In the genomic region with DNA sequence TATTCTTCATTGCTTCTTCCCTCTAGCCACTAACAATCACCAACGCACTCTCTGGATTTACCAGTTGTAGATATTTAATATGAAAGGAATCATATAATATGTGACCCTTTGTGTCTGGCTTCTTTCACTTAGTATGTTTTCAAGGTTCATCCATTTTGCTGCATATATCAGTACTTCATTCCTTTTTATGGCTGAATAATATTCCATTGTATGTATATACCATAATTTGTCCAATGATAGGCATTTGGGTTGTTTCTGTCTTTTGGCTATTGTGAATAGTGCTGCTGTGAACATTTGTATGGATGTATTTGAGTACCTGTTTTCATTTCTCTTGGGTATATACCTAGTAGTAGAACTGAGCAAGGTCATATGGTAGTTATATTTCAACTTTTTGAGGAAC, we compare ENCODE assay signal across 36 cellular contexts.
"Had no signal": no experiment of that assay in that cellular context is flagged by ENCODE, and none has a peak within 500 bp of the region (broad histone marks: within the 10 kb centered on the region; RNA-seq: fewer than 3 reads in every experiment).

No MANE protein-coding gene starts in this region.

- H3K4me1 ChIP-seq: foreskin keratinocyte had no signal

- H3K9me3 ChIP-seq: esophagus muscularis mucosa, gastrocnemius medialis had no signal

- ATAC-seq: activated CD4-positive, alpha-beta T cell treated with anti-CD3 and anti-CD28 coated beads for 36 hours; activated CD8-positive, alpha-beta memory T cell treated with anti-CD3 and anti-CD28 coated beads, Interleukin-2, amount 10 ng/mL, durations not matched to agents 7 days and 5 days; activated CD8-positive, alpha-beta T cell treated with anti-CD3 and anti-CD28 coated beads, Interleukin-2, amount 10 ng/mL, durations not matched to agents 7 days and 5 days; foreskin keratinocyte; gastrocnemius medialis; heart left ventricle; T-helper 17 cell had no signal

- H3K4me3 Mint-ChIP-seq: activated CD4-positive, alpha-beta memory T cell treated with anti-CD3 and anti-CD28 coated beads for 36 hours; activated CD4-positive, alpha-beta T cell treated with anti-CD3 and anti-CD28 coated beads for 36 hours; activated CD4-positive, alpha-beta T cell treated with anti-CD3 and anti-CD28 coated beads, Interleukin-2, amount 10 ng/mL, durations not matched to agents 24 days and 14 days; activated CD8-positive, alpha-beta memory T cell treated with anti-CD3 and anti-CD28 coated beads, Interleukin-2, amount 10 ng/mL, durations not matched to agents 7 days and 5 days; activated CD8-positive, alpha-beta T cell treated with anti-CD3 and anti-CD28 coated beads, Interleukin-2, amount 10 ng/mL, durations not matched to agents 7 days and 5 days; activated naive CD4-positive, alpha-beta T cell treated with anti-CD3 and anti-CD28 coated beads for 36 hours; activated naive CD4-positive, alpha-beta T cell treated with anti-CD3 and anti-CD28 coated beads, Interleukin-2, amount 50 U/mL, for 24 hours; activated naive CD8-positive, alpha-beta T cell treated with anti-CD3 and anti-CD28 coated beads, Interleukin-2, amount 10 ng/mL, durations not matched to agents 7 days and 5 days; activated T-helper 1 cell treated with anti-CD3 and anti-CD28 coated beads, Interleukin-12 subunit alpha, Interleukin-12 subunit beta, Interleukin-2, Interleukin-4 antibody, amounts not matched to agents 30 ng/mL and 10 ng/mL and 1 ng/mL, durations not matched to agents 14 hours and 24 hours and 36 hours; central memory CD8-positive, alpha-beta T cell; dendritic cell treated with granulocyte-macrophage colony-stimulating factor and Interleukin-4, amounts not matched to agents 40 ng/mL and 50 ng/mL, for 4 days; endodermal cell; T-helper 17 cell; T-helper 2 cell treated with Interferon-gamma antibody and Interleukin-4, amounts not matched to agents 5 μg/mL and 100 μg/mL, for 36 hours had no signal

- DNase-seq: activated CD4-positive, alpha-beta memory T cell treated with anti-CD3 and anti-CD28 coated beads for 36 hours; activated CD4-positive, alpha-beta T cell treated with anti-CD3 and anti-CD28 coated beads for 36 hours; activated CD4-positive, alpha-beta T cell treated with anti-CD3 and anti-CD28 coated beads, Interleukin-2, amount 10 ng/mL, durations not matched to agents 24 days and 14 days; activated CD4-positive, CD25-positive, alpha-beta regulatory T cell; activated CD4-positive, CD25-positive, alpha-beta regulatory T cell treated with anti-CD3 and anti-CD28 coated beads, Interleukin-2, amount 50 U/mL, for 72 hours; activated CD8-positive, alpha-beta memory T cell treated with anti-CD3 and anti-CD28 coated beads, Interleukin-2, amount 10 ng/mL, durations not matched to agents 7 days and 5 days; activated CD8-positive, alpha-beta memory T cell treated with anti-CD3 and anti-CD28 coated beads, Interleukin-2, amount 50 U/mL, for 4 hours; activated CD8-positive, alpha-beta T cell treated with anti-CD3 and anti-CD28 coated beads, Interleukin-2, amount 10 ng/mL, durations not matched to agents 7 days and 5 days; activated effector memory CD4-positive, alpha-beta T cell treated with anti-CD3 and anti-CD28 coated beads, Interleukin-2, amount 50 U/mL, for 16 hours; activated naive CD4-positive, alpha-beta T cell treated with anti-CD3 and anti-CD28 coated beads for 36 hours; activated naive CD8-positive, alpha-beta T cell treated with anti-CD3 and anti-CD28 coated beads, Interleukin-2, amount 10 ng/mL, durations not matched to agents 7 days and 5 days; activated T-cell treated with anti-CD3 and anti-CD28 coated beads, Interleukin-2, amount 50 U/mL, for 1 hour; activated T-cell treated with anti-CD3 and anti-CD28 coated beads, Interleukin-2, amount 50 U/mL, for 48 hours; amniotic stem cell; anterior cingulate cortex; brain microvascular endothelial cell; dorsolateral prefrontal cortex; effector memory CD4-positive, alpha-beta T cell; endodermal cell; erythroblast; foreskin keratinocyte; gastrocnemius medialis; glutamatergic neuron; heart left ventricle; T-helper 17 cell; T1000 had no signal

- H3K36me3 ChIP-seq: brain microvascular endothelial cell, esophagus muscularis mucosa, gastrocnemius medialis, heart left ventricle had no signal

- H3K9me3 Mint-ChIP-seq: activated CD4-positive, alpha-beta memory T cell treated with anti-CD3 and anti-CD28 coated beads for 36 hours; activated naive CD4-positive, alpha-beta T cell treated with anti-CD3 and anti-CD28 coated beads for 36 hours; activated naive CD4-positive, alpha-beta T cell treated with anti-CD3 and anti-CD28 coated beads, Interleukin-2, amount 50 U/mL, for 24 hours; activated naive CD8-positive, alpha-beta T cell treated with anti-CD3 and anti-CD28 coated beads, Interleukin-2, amount 10 ng/mL, durations not matched to agents 7 days and 5 days; central memory CD8-positive, alpha-beta T cell; dendritic cell treated with granulocyte-macrophage colony-stimulating factor and Interleukin-4, amounts not matched to agents 40 ng/mL and 50 ng/mL, for 4 days; endodermal cell; T-helper 2 cell treated with Interferon-gamma antibody and Interleukin-4, amounts not matched to agents 5 μg/mL and 100 μg/mL, for 36 hours had no signal

- FAIRE-seq: astrocyte, bronchial epithelial cell had no signal

- H3K27me3 ChIP-seq: brain microvascular endothelial cell, dorsolateral prefrontal cortex, esophagus muscularis mucosa, foreskin keratinocyte, gastrocnemius medialis, heart left ventricle had no signal

- H3K4me3 ChIP-seq: coronary artery, dorsolateral prefrontal cortex, esophagus muscularis mucosa, gastrocnemius medialis, heart left ventricle had no signal

- H3K27ac Mint-ChIP-seq: activated CD4-positive, alpha-beta memory T cell treated with anti-CD3 and anti-CD28 coated beads for 36 hours; activated CD4-positive, alpha-beta T cell treated with anti-CD3 and anti-CD28 coated beads for 36 hours; activated CD4-positive, alpha-beta T cell treated with anti-CD3 and anti-CD28 coated beads, Interleukin-2, amount 10 ng/mL, durations not matched to agents 24 days and 14 days; activated CD8-positive, alpha-beta memory T cell treated with anti-CD3 and anti-CD28 coated beads, Interleukin-2, amount 10 ng/mL, durations not matched to agents 7 days and 5 days; activated CD8-positive, alpha-beta T cell treated with anti-CD3 and anti-CD28 coated beads, Interleukin-2, amount 10 ng/mL, durations not matched to agents 7 days and 5 days; activated naive CD4-positive, alpha-beta T cell treated with anti-CD3 and anti-CD28 coated beads for 36 hours; activated naive CD4-positive, alpha-beta T cell treated with anti-CD3 and anti-CD28 coated beads, Interleukin-2, amount 50 U/mL, for 24 hours; activated naive CD8-positive, alpha-beta T cell treated with anti-CD3 and anti-CD28 coated beads, Interleukin-2, amount 10 ng/mL, durations not matched to agents 7 days and 5 days; activated T-helper 1 cell treated with anti-CD3 and anti-CD28 coated beads, Interleukin-12 subunit alpha, Interleukin-12 subunit beta, Interleukin-2, Interleukin-4 antibody, amounts not matched to agents 30 ng/mL and 10 ng/mL and 1 ng/mL, durations not matched to agents 14 hours and 24 hours and 36 hours; activated T-helper 2 cell treated with anti-CD3 and anti-CD28 coated beads, Interferon-gamma antibody, Interleukin-2, Interleukin-4, amounts not matched to agents 10 μg/mL and 5 μg/mL and 100 μg/mL, durations not matched to agents 14 hours and 24 hours and 36 hours; endodermal cell; T-helper 2 cell treated with Interferon-gamma antibody and Interleukin-4, amounts not matched to agents 5 μg/mL and 100 μg/mL, for 36 hours had no signal

- H3K27me3 Mint-ChIP-seq: activated CD4-positive, alpha-beta memory T cell treated with anti-CD3 and anti-CD28 coated beads for 36 hours; activated CD4-positive, alpha-beta T cell treated with anti-CD3 and anti-CD28 coated beads for 36 hours; activated CD4-positive, alpha-beta T cell treated with anti-CD3 and anti-CD28 coated beads, Interleukin-2, amount 10 ng/mL, durations not matched to agents 24 days and 14 days; activated CD8-positive, alpha-beta memory T cell treated with anti-CD3 and anti-CD28 coated beads, Interleukin-2, amount 10 ng/mL, durations not matched to agents 7 days and 5 days; activated naive CD4-positive, alpha-beta T cell treated with anti-CD3 and anti-CD28 coated beads, Interleukin-2, amount 50 U/mL, for 24 hours; activated naive CD8-positive, alpha-beta T cell treated with anti-CD3 and anti-CD28 coated beads, Interleukin-2, amount 10 ng/mL, durations not matched to agents 7 days and 5 days; central memory CD8-positive, alpha-beta T cell; dendritic cell treated with granulocyte-macrophage colony-stimulating factor and Interleukin-4, amounts not matched to agents 40 ng/mL and 50 ng/mL, for 4 days; T-helper 17 cell had no signal

- H3K27ac ChIP-seq: brain microvascular endothelial cell, coronary artery, dorsolateral prefrontal cortex, esophagus muscularis mucosa, foreskin keratinocyte, heart left ventricle had no signal
